Comparison of ENCODE assay signal across 27 cellular contexts in genomic region chr20:45940053-45940452, GRCh38. TPM values are rescaled to one million over a fixed set of nuclear protein-coding genes. Genes with fewer than 3 reads are reported as not detected.
DNase-seq lines count a peak whose midpoint lies in the region; ATAC-seq, FAIRE-seq and TF ChIP-seq lines count a peak whose summit lies in the region.
"Had no signal": no experiment of that assay in that cellular context is flagged by ENCODE, and none has a peak within 500 bp of the region (broad histone marks: within the 10 kb centered on the region; RNA-seq: fewer than 3 reads in every experiment).

No MANE protein-coding gene starts in this region.

- whole genome bisulfite sequencing in A549 (ENCODE audit: missing lambda C conversion rate), result 88% methylated on average over 3 of the region's 3 CpGs
- WGBS in K562 (ENCODE audit: insufficient coverage, low coverage, missing lambda C conversion rate), result 76% methylated on average over 3 of the region's 3 CpGs
- 78% methylated on average over 3 of the region's 3 CpGs for WGBS in esophagus muscularis mucosa

- CTCF ChIA-PET in A549 (lab: Yijun Ruan, JAX), result interaction anchor here (1.0 to 1.8 kb wide), 6 partner anchors 13 to 141 kb away, joined by 3 to 10 read pairs (median 4); no protein-coding TSS in a partner anchor
- CTCF ChIA-PET in K562 (lab: Yijun Ruan, JAX; ENCODE audit: low intra/inter-chr PET ratio), result no interaction called here

- POLR2A ChIA-PET in A549 (lab: Yijun Ruan, JAX), result interaction anchor here (1.0 kb wide), 1 partner anchor 9 kb away, joined by 4 read pairs; no protein-coding TSS in a partner anchor
- POLR2A ChIA-PET in K562 (lab: Yijun Ruan, JAX), result interaction anchor here (0.7 to 2.6 kb wide), 4 partner anchors 11 to 30 kb away, joined by 3 to 6 read pairs (median 4); no protein-coding TSS in a partner anchor

- H3K27me3 ChIP-seq in H7 (ENCODE audit: control insufficient read depth, insufficient read depth, low read length) (no peaks in the 10 kb centered on the region), K562 (ENCODE audit: control insufficient read depth in 2 of 2, insufficient read depth in 2 of 2, low read length in 2 of 2) (no peaks in the 10 kb centered on the region), esophagus muscularis mucosa (no peaks in the 10 kb centered on the region)
- H3K27me3 ChIP-seq: MG63, SJSA1 had no signal

- peaks cover 17% of the 10 kb centered on the region for H3K79me2 ChIP-seq in K562 (ENCODE audit: control insufficient read depth, insufficient read depth, low read length)

- TF ChIP-seq POLR2A in A549 (IDR thresholded peaks at IDR 0.05; ENCODE audit: low read length) (no peak), K562 (conservative IDR thresholded peaks at IDR 0.05) (no peak), GM12892 (IDR thresholded peaks at IDR 0.05; ENCODE audit: low read depth, low read length) (no peak), esophagus muscularis mucosa (IDR thresholded peaks at IDR 0.05; ENCODE audit: low read depth) (no peak)

- H3K4me1 ChIP-seq in A549 (peaks cover 25% of the 10 kb centered on the region), K562 (replicated peaks in 1 of 2; ENCODE audit: control insufficient read depth in 2 of 2, insufficient read depth in 2 of 2, low read length in 2 of 2) (peaks cover 23 to 26% of the 10 kb centered on the region in 2 experiments), esophagus muscularis mucosa (peaks cover 12 to 28% (median 17%) of the 10 kb centered on the region in 4 donors)
- H3K4me1 ChIP-seq: Caco-2, SJSA1 had no signal

- TF ChIP-seq RAD21 in A549 (conservative IDR thresholded peaks at IDR 0.05 in 1 of 2, IDR thresholded peaks at IDR 0.05 in 1 of 2), result no peak
- TF ChIP-seq RAD21 in K562 (CRISPR knock-in tag; conservative IDR thresholded peaks at IDR 0.05 in 1 of 2, IDR thresholded peaks at IDR 0.05 in 1 of 2), result no peak

- H3K4me1 Mint-ChIP-seq in nephron progenitor cell, result peaks cover 24% of the 10 kb centered on the region

- FAIRE-seq in A549 (lab: Jason Lieb, UNC), result no peak
- FAIRE-seq in K562 (lab: Jason Lieb, UNC), result no peak
- FAIRE-seq in GM12892 (lab: Jason Lieb, UNC), result no peak
- FAIRE-seq: A204.1, GM12891 had no signal

- H4K20me1 ChIP-seq in K562 (replicated peaks; ENCODE audit: control insufficient read depth, insufficient read depth, low read length), result peaks cover 32% of the 10 kb centered on the region

- H3K27ac ChIP-seq in A549 (no peak overlapping the region), K562 (ENCODE audit: extremely low read depth, low read depth, low read length) (no peak overlapping the region), esophagus muscularis mucosa (replicated peaks in 1 of 4) (no peak overlapping the region)
- H3K27ac ChIP-seq: SJSA1 had no signal

- H3K9me1 ChIP-seq in K562 (ENCODE audit: control insufficient read depth, insufficient read depth, low read length), result peaks cover 3% of the 10 kb centered on the region

- no peak overlapping the region for H2AFZ ChIP-seq in K562 (ENCODE audit: low read depth, low read length)

- intact Hi-C loops in K562 (cut with micrococcal nuclease), result no loop called here
- intact Hi-C loops in esophagus muscularis mucosa (cut with DNase I), result no loop called here

- no peak for TF ChIP-seq EP300 in A549 (IDR thresholded peaks at IDR 0.05)
- no peak for TF ChIP-seq EP300 in K562 (IDR thresholded peaks at IDR 0.05; ENCODE audit: low read length)
- TF ChIP-seq EP300 in esophagus muscularis mucosa (IDR thresholded peaks at IDR 0.05), result no peak

- H3K4me3 Mint-ChIP-seq in nephron progenitor cell, result no peak overlapping the region
- H3K4me3 Mint-ChIP-seq: CD8-positive, alpha-beta T cell had no signal

- H3K9ac ChIP-seq in K562 (ENCODE audit: insufficient read depth in 1 of 2, low read depth in 2 of 2, low read length in 2 of 2), result no peak overlapping the region; a peak in 1 of 4 replicates

- peak overlapping the region; percentile 69 for H3K27ac Mint-ChIP-seq in nephron progenitor cell
- H3K27ac Mint-ChIP-seq: CD8-positive, alpha-beta T cell had no signal

- no peak overlapping the region for H3K4me2 ChIP-seq in A549
- H3K4me2 ChIP-seq in K562 (ENCODE audit: insufficient read depth, low read length), result no peak overlapping the region

- BruUV-seq in K562 (replicated peaks; lab: Mats Ljungman, UMichigan), result no TSS peak

- ATAC-seq in A549 (no peak), K562 (no peak), HG03439 (IDR thresholded peaks at IDR 0.05; ENCODE audit: unreplicated experiment) (no peak)
- ATAC-seq: CD8-positive, alpha-beta T cell; PC-3 had no signal

- no peaks in the 10 kb centered on the region for H3K9me3 Mint-ChIP-seq in nephron progenitor cell
- H3K9me3 Mint-ChIP-seq: CD8-positive, alpha-beta T cell had no signal

- H3K36me3 ChIP-seq in H7 (replicated peaks; ENCODE audit: control insufficient read depth, insufficient read depth, low read length) (peaks cover 51% of the 10 kb centered on the region), K562 (ENCODE audit: control insufficient read depth, insufficient read depth, low read length) (peaks cover 71% of the 10 kb centered on the region), esophagus muscularis mucosa (peaks cover 77 to 82% (median 81%) of the 10 kb centered on the region in 4 donors)

- in situ Hi-C loops in K562 (cut with MboI), result no loop called here

- DNase-seq in A549 (ENCODE audit: low read depth in 1 of 2, low spot score in 1 of 2), result no peak
- DNase-seq in H7, result peak; percentile 20
- DNase-seq in K562 (ENCODE audit: extremely low read depth in 1 of 4, low spot score in 3 of 4), result no peak
- no peak for DNase-seq in nephron progenitor cell
- no peak for DNase-seq in GM12892 (ENCODE audit: insufficient read length)
- no peak for DNase-seq in esophagus muscularis mucosa (ENCODE audit: extremely low spot score)
- DNase-seq in GOT3 (lab: John Stamatoyannopoulos, UW), result no peak
- DNase-seq: C1 segment of cervical spinal cord; Caco-2; CD8-positive, alpha-beta T cell; DMS 273 treated with DMSO at 0.1 percent for 48 hours; DMS79; EL; GDM1; KBM-7; MG63; NCI-H2029; NCI-H446 treated with DMSO at 0.1 percent for 48 hours; NCI-H526; NCI-H82; NK-92 treated with Interleukin-12 subunit alpha and Interleukin-12 subunit beta, amount 100 ng/mL, for 24 hours; PC-3; Right ventricle myocardium superior had no signal

- H3K4me3 ChIP-seq in A549 (no peak overlapping the region), H7 (ENCODE audit: insufficient read depth, low read depth, low read length) (no peak overlapping the region), K562 (no peak overlapping the region), esophagus muscularis mucosa (no peak overlapping the region)
- H3K4me3 ChIP-seq: MG63, SJSA1 had no signal

- no peaks in the 10 kb centered on the region for H3K27me3 Mint-ChIP-seq in nephron progenitor cell (ENCODE audit: low read depth, poor library complexity)

- no peaks in the 10 kb centered on the region for H3K9me3 ChIP-seq in A549
- no peaks in the 10 kb centered on the region for H3K9me3 ChIP-seq in K562 (replicated peaks; ENCODE audit: control insufficient read depth, insufficient read depth, low read depth, low read length)
- no peaks in the 10 kb centered on the region for H3K9me3 ChIP-seq in esophagus muscularis mucosa
- H3K9me3 ChIP-seq: Caco-2, MG63, SJSA1 had no signal

- H3K36me3 Mint-ChIP-seq in nephron progenitor cell (ENCODE audit: low read depth), result peaks cover 52% of the 10 kb centered on the region

- no peak for TF ChIP-seq CTCF in A549 (IDR thresholded peaks at IDR 0.05)
- TF ChIP-seq CTCF in K562 (IDR thresholded peaks at IDR 0.05 in 2 of 3, conservative IDR thresholded peaks at IDR 0.05 in 1 of 3; ENCODE audit: insufficient read depth in 2 of 3, low read depth in 1 of 3, low read length in 3 of 3), result no peak
- no peak for TF ChIP-seq CTCF in nephron progenitor cell (IDR thresholded peaks at IDR 0.05)
- no peak for TF ChIP-seq CTCF in esophagus muscularis mucosa (IDR thresholded peaks at IDR 0.05)

RNA-seq across cellular contexts. Expression of gene PCIF1, which starts 5.6 kb away (rescaled TPM):
- polyA plus RNA-seq in A549 (2011; rRNA removed) (19.7 and 24.3 TPM in 2 replicates), A549 (2017; fragmentation: RNase III; extraction: RNeasy Plus Mini Kit Qiagen cat#74134 plus additional on column Dnase treatment) (18.7 to 21.6 TPM (median 21.4 TPM) in 3 replicates), K562 (2011; rRNA removed) (11.1 and 15.3 TPM in 2 replicates), K562 (2014; fragmentation: Illumina TruSeq; extraction: Trizol) (27.8 and 33.7 TPM in 2 replicates), K562 (2014; fragmentation: Nextera tagmentation; extraction: Ambion mirVana) (10 to 100 TPM in 1 of 2 experiments, 1 to 10 TPM in 1; 5.8 to 12.9 TPM), K562 (2014; rRNA removed) (18.9 and 20.0 TPM in 2 replicates)
- polyA plus RNA-seq in A549 (2012; cell fraction: cytosol; rRNA removed), result 35.9 and 44.3 TPM in 2 replicates
- polyA plus RNA-seq in A549 (2012; cell fraction: nucleus; rRNA removed), result 42.9 and 44.2 TPM in 2 replicates
- 33.1 and 40.2 TPM in 2 replicates for polyA minus RNA-seq in A549 (2011; rRNA and poly(A)+ RNA removed)
- 22.8 and 28.4 TPM in 2 replicates for total RNA-seq in H7 (2014; rRNA removed; shearing (Covaris generic))
- 23.1 and 62.7 TPM in 2 replicates for total RNA-seq in K562 (2011; cell fraction: chromatin; rRNA removed; ENCODE audit: low replicate concordance)
- total RNA-seq in K562 (2011; cell fraction: nucleolus; rRNA removed), result 46.3 and 47.2 TPM in 2 replicates
- 25.7 and 30.1 TPM in 2 replicates for total RNA-seq in K562 (2011; cell fraction: nucleoplasm; rRNA removed)
- total RNA-seq in K562 (2014; rRNA removed) (9.8 and 12.3 TPM in 2 replicates), K562 (2014; rRNA removed; fragmentation: Illumina TruSeq; extraction: Trizol) (7.7 and 9.6 TPM in 2 replicates), K562 (2015; rRNA removed; fragmentation: Illumina TruSeq; extraction: Trizol) (9.7 and 11.3 TPM in 2 replicates), K562 (2021) (29.4 and 30.0 TPM in 2 replicates), esophagus muscularis mucosa (10 to 100 TPM; 35.3 to 51.2 (median 37.2) TPM)
- 20.6 and 30.6 TPM in 2 replicates for polyA plus RNA-seq in K562 (2011; cell fraction: cytosol; rRNA removed)
- 50.4 and 55.2 TPM in 2 replicates for polyA plus RNA-seq in K562 (2011; cell fraction: nucleus; rRNA removed)
- 25.3 and 34.4 TPM in 2 replicates for polyA plus RNA-seq in K562 (2012)
- 10.7 and 11.1 TPM in 2 replicates for polyA minus RNA-seq in K562 (2011; rRNA and poly(A)+ RNA removed)
- 15.3 and 20.8 TPM in 2 replicates for polyA minus RNA-seq in K562 (2011; cell fraction: cytosol; rRNA and poly(A)+ RNA removed)
- 29.6 and 39.9 TPM in 2 replicates for polyA minus RNA-seq in K562 (2011; cell fraction: nucleus; rRNA and poly(A)+ RNA removed)
- 18.1 TPM for polyA plus RNA-seq in GM12892 (2012; ENCODE audit: missing spikeins)

RNA-seq across cellular contexts. Expression of gene PLTP, which starts 28.1 kb away (rescaled TPM):
- polyA plus RNA-seq in A549 (2011; rRNA removed) (2.7 and 4.5 TPM in 2 replicates), A549 (2017; fragmentation: RNase III; extraction: RNeasy Plus Mini Kit Qiagen cat#74134 plus additional on column Dnase treatment) (0.97 to 1.6 TPM (median 1.5 TPM) in 3 replicates), K562 (2011; rRNA removed) (12.2 and 24.1 TPM in 2 replicates), K562 (2014; fragmentation: Illumina TruSeq; extraction: Trizol) (25.8 and 26.5 TPM in 2 replicates), K562 (2014; fragmentation: Nextera tagmentation; extraction: Ambion mirVana) (1 to 10 TPM; 2.8 to 6.6 TPM), K562 (2014; rRNA removed) (24.5 and 25.6 TPM in 2 replicates)
- 2.9 and 3.6 TPM in 2 replicates for polyA plus RNA-seq in A549 (2012; cell fraction: cytosol; rRNA removed)
- 2.3 and 3.2 TPM in 2 replicates for polyA plus RNA-seq in A549 (2012; cell fraction: nucleus; rRNA removed)
- polyA minus RNA-seq in A549 (2011; rRNA and poly(A)+ RNA removed), result 3.8 and 4.1 TPM in 2 replicates
- 87.3 and 104 TPM in 2 replicates for total RNA-seq in H7 (2014; rRNA removed; shearing (Covaris generic))
- total RNA-seq in K562 (2011; cell fraction: chromatin; rRNA removed; ENCODE audit: low replicate concordance), result 8.2 and 29.4 TPM in 2 replicates
- 32.4 and 37.9 TPM in 2 replicates for total RNA-seq in K562 (2011; cell fraction: nucleolus; rRNA removed)
- total RNA-seq in K562 (2011; cell fraction: nucleoplasm; rRNA removed), result 20.8 and 24.0 TPM in 2 replicates
- total RNA-seq in K562 (2014; rRNA removed) (18.6 and 28.2 TPM in 2 replicates), K562 (2014; rRNA removed; fragmentation: Illumina TruSeq; extraction: Trizol) (5.5 and 9.1 TPM in 2 replicates), K562 (2015; rRNA removed; fragmentation: Illumina TruSeq; extraction: Trizol) (16.8 and 17.6 TPM in 2 replicates), K562 (2021) (28.7 and 29.3 TPM in 2 replicates), esophagus muscularis mucosa (100 to 1,000 TPM; 109 to 342 (median 176) TPM)
- polyA plus RNA-seq in K562 (2011; cell fraction: cytosol; rRNA removed), result 41.5 and 45.1 TPM in 2 replicates
- 26.5 and 28.2 TPM in 2 replicates for polyA plus RNA-seq in K562 (2011; cell fraction: nucleus; rRNA removed)
- polyA plus RNA-seq in K562 (2012), result 30.0 and 78.8 TPM in 2 replicates
- polyA minus RNA-seq in K562 (2011; rRNA and poly(A)+ RNA removed), result 8.0 and 8.4 TPM in 2 replicates
- polyA minus RNA-seq in K562 (2011; cell fraction: cytosol; rRNA and poly(A)+ RNA removed), result 11.8 and 17.6 TPM in 2 replicates
- polyA minus RNA-seq in K562 (2011; cell fraction: nucleus; rRNA and poly(A)+ RNA removed), result 8.2 and 11.1 TPM in 2 replicates
- polyA plus RNA-seq in GM12892 (2012; ENCODE audit: missing spikeins), result 12.6 TPM
- total RNA-seq: CD8-positive, alpha-beta T cell had no signal

RNA-seq across cellular contexts. Expression of gene ZNF335, which starts 31.9 kb away (rescaled TPM):
- polyA plus RNA-seq in A549 (2011; rRNA removed) (7.3 and 8.4 TPM in 2 replicates), A549 (2017; fragmentation: RNase III; extraction: RNeasy Plus Mini Kit Qiagen cat#74134 plus additional on column Dnase treatment) (9.1 to 10.3 TPM (median 9.3 TPM) in 3 replicates), K562 (2011; rRNA removed) (4.8 and 9.5 TPM in 2 replicates), K562 (2014; fragmentation: Illumina TruSeq; extraction: Trizol) (9.0 and 12.6 TPM in 2 replicates), K562 (2014; fragmentation: Nextera tagmentation; extraction: Ambion mirVana) (under 1 TPM; 0.39 to 0.50 TPM), K562 (2014; rRNA removed) (10.4 and 13.2 TPM in 2 replicates)
- polyA plus RNA-seq in A549 (2012; cell fraction: cytosol; rRNA removed), result 15.0 and 17.8 TPM in 2 replicates
- 58.4 and 78.4 TPM in 2 replicates for polyA plus RNA-seq in A549 (2012; cell fraction: nucleus; rRNA removed)
- 22.3 and 31.1 TPM in 2 replicates for polyA minus RNA-seq in A549 (2011; rRNA and poly(A)+ RNA removed)
- total RNA-seq in H7 (2014; rRNA removed; shearing (Covaris generic)), result 15.0 and 18.1 TPM in 2 replicates
- 44.9 and 117 TPM in 2 replicates for total RNA-seq in K562 (2011; cell fraction: chromatin; rRNA removed; ENCODE audit: low replicate concordance)
- 57.4 and 66.4 TPM in 2 replicates for total RNA-seq in K562 (2011; cell fraction: nucleolus; rRNA removed)
- 50.4 and 55.9 TPM in 2 replicates for total RNA-seq in K562 (2011; cell fraction: nucleoplasm; rRNA removed)
- total RNA-seq in K562 (2014; rRNA removed) (11.6 and 14.0 TPM in 2 replicates), K562 (2014; rRNA removed; fragmentation: Illumina TruSeq; extraction: Trizol) (3.3 and 4.3 TPM in 2 replicates), K562 (2015; rRNA removed; fragmentation: Illumina TruSeq; extraction: Trizol) (7.6 and 7.7 TPM in 2 replicates), K562 (2021) (13.8 and 16.0 TPM in 2 replicates), esophagus muscularis mucosa (10 to 100 TPM; 12.9 to 19.0 (median 15.3) TPM)
- 5.6 and 9.3 TPM in 2 replicates for polyA plus RNA-seq in K562 (2011; cell fraction: cytosol; rRNA removed)
- 35.4 and 61.3 TPM in 2 replicates for polyA plus RNA-seq in K562 (2011; cell fraction: nucleus; rRNA removed)
- polyA plus RNA-seq in K562 (2012), result 8.2 and 13.0 TPM in 2 replicates
- 8.5 and 9.4 TPM in 2 replicates for polyA minus RNA-seq in K562 (2011; rRNA and poly(A)+ RNA removed)
- 6.1 and 7.8 TPM in 2 replicates for polyA minus RNA-seq in K562 (2011; cell fraction: cytosol; rRNA and poly(A)+ RNA removed)
- polyA minus RNA-seq in K562 (2011; cell fraction: nucleus; rRNA and poly(A)+ RNA removed), result 23.6 and 24.7 TPM in 2 replicates
- 10.0 TPM for polyA plus RNA-seq in GM12892 (2012; ENCODE audit: missing spikeins)

RNA-seq across cellular contexts. Expression of gene CTSA, which starts 48.9 kb away (rescaled TPM):
- polyA plus RNA-seq in A549 (2011; rRNA removed) (53.1 and 61.2 TPM in 2 replicates), A549 (2017; fragmentation: RNase III; extraction: RNeasy Plus Mini Kit Qiagen cat#74134 plus additional on column Dnase treatment) (76.4 to 95.6 TPM (median 93.2 TPM) in 3 replicates), K562 (2011; rRNA removed) (28.3 and 44.7 TPM in 2 replicates), K562 (2014; fragmentation: Illumina TruSeq; extraction: Trizol) (60.3 and 61.7 TPM in 2 replicates), K562 (2014; fragmentation: Nextera tagmentation; extraction: Ambion mirVana) (10 to 100 TPM in 1 of 2 experiments, 1 to 10 TPM in 1; 8.8 to 12.4 TPM), K562 (2014; rRNA removed) (47.8 and 51.2 TPM in 2 replicates)
- 81.6 and 94.7 TPM in 2 replicates for polyA plus RNA-seq in A549 (2012; cell fraction: cytosol; rRNA removed)
- polyA plus RNA-seq in A549 (2012; cell fraction: nucleus; rRNA removed), result 206 and 258 TPM in 2 replicates
- polyA minus RNA-seq in A549 (2011; rRNA and poly(A)+ RNA removed), result 109 and 139 TPM in 2 replicates
- 38.7 and 41.8 TPM in 2 replicates for total RNA-seq in H7 (2014; rRNA removed; shearing (Covaris generic))
- 129 and 346 TPM in 2 replicates for total RNA-seq in K562 (2011; cell fraction: chromatin; rRNA removed; ENCODE audit: low replicate concordance)
- 275 and 312 TPM in 2 replicates for total RNA-seq in K562 (2011; cell fraction: nucleolus; rRNA removed)
- 187 and 194 TPM in 2 replicates for total RNA-seq in K562 (2011; cell fraction: nucleoplasm; rRNA removed)
- total RNA-seq in K562 (2014; rRNA removed) (26.0 and 30.5 TPM in 2 replicates), K562 (2014; rRNA removed; fragmentation: Illumina TruSeq; extraction: Trizol) (16.1 and 21.2 TPM in 2 replicates), K562 (2015; rRNA removed; fragmentation: Illumina TruSeq; extraction: Trizol) (40.5 and 42.9 TPM in 2 replicates), K562 (2021) (51.9 and 53.0 TPM in 2 replicates), esophagus muscularis mucosa (10 to 100 TPM; 44.8 to 70.2 (median 48.3) TPM)
- polyA plus RNA-seq in K562 (2011; cell fraction: cytosol; rRNA removed), result 54.6 and 66.3 TPM in 2 replicates
- 192 and 235 TPM in 2 replicates for polyA plus RNA-seq in K562 (2011; cell fraction: nucleus; rRNA removed)
- polyA plus RNA-seq in K562 (2012), result 60.5 and 80.5 TPM in 2 replicates
- 32.6 and 38.8 TPM in 2 replicates for polyA minus RNA-seq in K562 (2011; rRNA and poly(A)+ RNA removed)
- polyA minus RNA-seq in K562 (2011; cell fraction: cytosol; rRNA and poly(A)+ RNA removed), result 32.9 and 38.3 TPM in 2 replicates
- polyA minus RNA-seq in K562 (2011; cell fraction: nucleus; rRNA and poly(A)+ RNA removed), result 74.4 and 74.6 TPM in 2 replicates
- 32.8 TPM for polyA plus RNA-seq in GM12892 (2012; ENCODE audit: missing spikeins)

RNA-seq across cellular contexts. Expression of gene NEURL2, which starts 49.0 kb away (rescaled TPM):
- polyA plus RNA-seq in A549 (2011; rRNA removed) (0.56 and 0.57 TPM in 2 replicates), A549 (2017; fragmentation: RNase III; extraction: RNeasy Plus Mini Kit Qiagen cat#74134 plus additional on column Dnase treatment) (1.4 to 1.6 TPM (median 1.4 TPM) in 3 replicates), K562 (2011; rRNA removed) (0.22 and 0.83 TPM in 2 replicates), K562 (2014; fragmentation: Illumina TruSeq; extraction: Trizol) (0.46 and 0.61 TPM in 2 replicates), K562 (2014; fragmentation: Nextera tagmentation; extraction: Ambion mirVana) (under 1 TPM; 0.30 to 0.32 TPM), K562 (2014; rRNA removed) (1.0 and 1.1 TPM in 2 replicates)
- polyA plus RNA-seq in A549 (2012; cell fraction: cytosol; rRNA removed), result 0.89 and 1.4 TPM in 2 replicates
- polyA plus RNA-seq in A549 (2012; cell fraction: nucleus; rRNA removed), result 3.3 and 4.4 TPM in 2 replicates
- polyA minus RNA-seq in A549 (2011; rRNA and poly(A)+ RNA removed), result 0.58 and 2.5 TPM in 2 replicates
- 8.1 and 10.2 TPM in 2 replicates for total RNA-seq in H7 (2014; rRNA removed; shearing (Covaris generic))
- 0.69 and 3.4 TPM in 2 replicates for total RNA-seq in K562 (2011; cell fraction: chromatin; rRNA removed; ENCODE audit: low replicate concordance)
- 3.7 and 4.2 TPM in 2 replicates for total RNA-seq in K562 (2011; cell fraction: nucleolus; rRNA removed)
- total RNA-seq in K562 (2011; cell fraction: nucleoplasm; rRNA removed), result 1.5 and 1.8 TPM in 2 replicates
- total RNA-seq in K562 (2014; rRNA removed) (1.5 and 1.7 TPM in 2 replicates), K562 (2014; rRNA removed; fragmentation: Illumina TruSeq; extraction: Trizol) (not detected in 2 replicates), K562 (2015; rRNA removed; fragmentation: Illumina TruSeq; extraction: Trizol) (0.54 and 0.72 TPM in 2 replicates), K562 (2021) (1.2 and 1.9 TPM in 2 replicates), esophagus muscularis mucosa (10 to 100 TPM; 10.8 to 16.1 (median 13.0) TPM)
- 0.59 and 1.2 TPM in 2 replicates for polyA plus RNA-seq in K562 (2011; cell fraction: cytosol; rRNA removed)
- 1.7 and 2.3 TPM in 2 replicates for polyA plus RNA-seq in K562 (2011; cell fraction: nucleus; rRNA removed)
- 0.81 and 2.2 TPM in 2 replicates for polyA plus RNA-seq in K562 (2012)
- polyA minus RNA-seq in K562 (2011; rRNA and poly(A)+ RNA removed), result 0.72 TPM in 1 of 2 replicates, not detected in the other
- polyA minus RNA-seq in K562 (2011; cell fraction: cytosol; rRNA and poly(A)+ RNA removed), result not detected in 2 replicates
- polyA minus RNA-seq in K562 (2011; cell fraction: nucleus; rRNA and poly(A)+ RNA removed), result 2.3 and 3.1 TPM in 2 replicates
- 0.91 TPM for polyA plus RNA-seq in GM12892 (2012; ENCODE audit: missing spikeins)

Comparison
In these comparisons a context has a peak if more than half of its experiments do, and no peak if none do; other contexts are left out.
1. Of the 35 proteins assayed by ChIP-seq in both K562 and A549: peak only in K562: none; only in A549: MAFK; in both: none; in neither: 34.